Comparison of ENCODE assay signal across 9 cellular contexts in the genomic region with DNA sequence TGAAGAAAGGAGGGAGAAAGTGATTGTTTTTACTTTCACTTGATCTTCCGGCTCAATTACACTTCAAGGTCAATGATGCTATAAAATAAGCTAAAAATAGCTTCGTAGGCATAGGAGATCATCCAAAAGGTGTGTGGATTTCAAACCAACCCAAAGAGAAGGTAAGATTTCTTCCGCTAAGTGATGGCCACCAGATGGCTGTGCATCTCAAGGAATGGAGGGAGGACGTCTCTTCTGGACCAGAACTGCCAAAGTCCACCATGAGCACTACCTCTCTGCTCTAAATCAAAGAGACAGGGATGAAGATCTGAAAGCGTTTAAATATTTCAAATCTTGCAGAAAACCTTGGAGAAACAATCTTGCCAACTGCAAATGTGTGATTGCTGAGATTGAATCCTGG.
A peak's percentile ranks its signal among the peaks of the same experiment; 100 is the strongest.
DNase-seq lines count a peak whose midpoint lies in the region; ATAC-seq and TF ChIP-seq lines count a peak whose summit lies in the region.
"Had no signal": no experiment of that assay in that cellular context is flagged by ENCODE, and none has a peak within 500 bp of the region (broad histone marks: within the 10 kb centered on the region; RNA-seq: fewer than 3 reads in every experiment).

No MANE protein-coding gene starts in this region.

- CTCF ChIA-PET in BJ (lab: Yijun Ruan, JAX): interaction anchor here (0.6 to 2.2 kb wide), 11 partner anchors 10 to 437 kb away, joined by 3 to 13 read pairs (median 4); no protein-coding TSS in a partner anchor

- no peaks in the 10 kb centered on the region for H4K20me1 ChIP-seq in fibroblast of lung (ENCODE audit: control insufficient read depth, extremely low read depth, insufficient read depth, low read length)

- no peak overlapping the region for H2AFZ ChIP-seq in fibroblast of lung (ENCODE audit: low read length)

- peaks cover 2% of the 10 kb centered on the region; the same call in 1 of the 2 replicates for H3K27me3 ChIP-seq in BJ (ENCODE audit: control insufficient read depth, insufficient read depth, low read length)
- no peaks in the 10 kb centered on the region for H3K27me3 ChIP-seq in fibroblast of lung (ENCODE audit: control insufficient read depth, insufficient read depth, low read length)
- no peaks in the 10 kb centered on the region for H3K27me3 ChIP-seq in vagina

- no peak overlapping the region for H3K4me2 ChIP-seq in fibroblast of lung (ENCODE audit: extremely low read depth, insufficient read depth, low read length)

- TF ChIP-seq CTCF in BJ (IDR thresholded peaks at IDR 0.05; ENCODE audit: insufficient read depth, low read depth, low read length): peak; percentile 64
- peak; percentile 20 to 81 for TF ChIP-seq CTCF in fibroblast of lung (conservative IDR thresholded peaks at IDR 0.05 in 1 of 2, IDR thresholded peaks at IDR 0.05 in 1 of 2; ENCODE audit: low read depth in 1 of 2, low read length in 2 of 2)
- no peak for TF ChIP-seq CTCF in vagina (IDR thresholded peaks at IDR 0.05)

- POLR2A ChIA-PET in BJ (lab: Charles Lee): no interaction called here

- H3K79me2 ChIP-seq in fibroblast of lung (ENCODE audit: control insufficient read depth, insufficient read depth, low read length): no peaks in the 10 kb centered on the region

- no peak for DNase-seq in BJ (ENCODE audit: low read depth)
- peak; percentile 12 for DNase-seq in NCI-H526 treated with DMSO at 0.1 percent for 48 hours (lab: John Stamatoyannopoulos, UW)
- DNase-seq in fibroblast of lung (ENCODE audit: low read depth in 2 of 2): peak in 1 of 2 donors; percentile 62
- DNase-seq in vagina (ENCODE audit: extremely low spot score in 2 of 2): no peak
- DNase-seq in HuH-7 (ENCODE audit: low spot score): no peak
- no peak for DNase-seq in mesenteric fat pad (ENCODE audit: low spot score)
- DNase-seq: mesenchymal stem cell had no signal

- intact Hi-C loops in vagina (cut with DNase I): no loop called here

- H3K9ac ChIP-seq in fibroblast of lung (ENCODE audit: insufficient read depth, low read length): no peak overlapping the region

- H3K4me3 ChIP-seq in BJ (ENCODE audit: low read depth, low read length) (no peak overlapping the region), fibroblast of lung (replicated peaks in 1 of 4; ENCODE audit: control extremely low read depth in 1 of 4, insufficient read depth in 1 of 4, low read depth in 3 of 4, low read length in 4 of 4) (no peak overlapping the region), vagina (no peak overlapping the region)

- no peaks in the 10 kb centered on the region for H3K36me3 ChIP-seq in BJ (ENCODE audit: control insufficient read depth, insufficient read depth, low read length)
- no peaks in the 10 kb centered on the region for H3K36me3 ChIP-seq in fibroblast of lung (ENCODE audit: control insufficient read depth, insufficient read depth, low read length)
- H3K36me3 ChIP-seq in vagina: no peaks in the 10 kb centered on the region

- no peak overlapping the region for H3K27ac ChIP-seq in fibroblast of lung (ENCODE audit: insufficient read depth, low read length)
- H3K27ac ChIP-seq in vagina: no peak overlapping the region

- peak; percentile 20 for ATAC-seq in GM18868 (IDR thresholded peaks at IDR 0.05; ENCODE audit: unreplicated experiment)
- ATAC-seq in GM19452 (IDR thresholded peaks at IDR 0.05; ENCODE audit: unreplicated experiment): no peak

- H3K9me3 ChIP-seq in fibroblast of lung (ENCODE audit: control insufficient read depth, insufficient read depth, low read depth, low read length) (no peaks in the 10 kb centered on the region), vagina (no peaks in the 10 kb centered on the region)

- no peak for TF ChIP-seq POLR2A in vagina (IDR thresholded peaks at IDR 0.05)

- no peaks in the 10 kb centered on the region for H3K4me1 ChIP-seq in fibroblast of lung (ENCODE audit: control insufficient read depth, extremely low read depth, insufficient read depth, low read length)
- H3K4me1 ChIP-seq in vagina: no peaks in the 10 kb centered on the region

Comparison
In these comparisons a context has a peak if more than half of its experiments do, and no peak if none do; other contexts are left out.
1. CTCF ChIP-seq: peak in BJ (single experiment) and fibroblast of lung (2 of 2); none in vagina (0 of 3).